In genomic region chr2:881204-881918, GRCh38 we compare ENCODE assay signal across 13 cellular contexts.
DNase-seq lines count a peak whose midpoint lies in the region; ATAC-seq lines count a peak whose summit lies in the region.
"Had no signal": no experiment of that assay in that cellular context is flagged by ENCODE, and none has a peak within 500 bp of the region (broad histone marks: within the 10 kb centered on the region; RNA-seq: fewer than 3 reads in every experiment).

No MANE protein-coding gene starts in this region.

- ATAC-seq in GM18498 (IDR thresholded peaks at IDR 0.05; ENCODE audit: unreplicated experiment) (peak; percentile 68), GM21515 (IDR thresholded peaks at IDR 0.05; ENCODE audit: unreplicated experiment) (peak; percentile 65), HG03103 (IDR thresholded peaks at IDR 0.05; ENCODE audit: low read depth, unreplicated experiment) (peak; percentile 68)

- peak; percentile 47 for DNase-seq in fibroblast of peridontal ligament (ENCODE audit: extremely low read depth)
- DNase-seq in HUDEP-2 (lab: John Stamatoyannopoulos, UW; ENCODE audit: unreplicated experiment in 76 of 76), result no peak
- no peak for DNase-seq in stimulated activated CD4-positive, alpha-beta T cell treated with anti-CD3 and anti-CD28 coated beads, Interleukin-1b, Interleukin-23, amount 100 ng/mL, for 48 hours
- no peak for DNase-seq in CD1c-positive myeloid dendritic cell (ENCODE audit: extremely low spot score)
- no peak for DNase-seq in GM19240 (ENCODE audit: insufficient read length, low spot score)
- DNase-seq: activated CD4-positive, alpha-beta T cell treated with anti-CD3 and anti-CD28 coated beads for 4 hours; activated naive CD4-positive, alpha-beta T cell treated with anti-CD3 and anti-CD28 coated beads, Interleukin-2, amount 10 ng/mL, durations not matched to agents 7 days and 5 days; CD4-positive, CD25-positive, alpha-beta regulatory T cell; NCI-H524 treated with DMSO at 0.1 percent for 48 hours; SJCRH30 had no signal
